ENCODE assay signal across 9 cellular contexts in genomic region chr1:19644761-19645543, GRCh38. TPM values are rescaled to one million over a fixed set of nuclear protein-coding genes. Genes with fewer than 3 reads are reported as not detected.
DNase-seq lines count a peak whose midpoint lies in the region; ATAC-seq, FAIRE-seq and TF ChIP-seq lines count a peak whose summit lies in the region.
"Had no signal": no experiment of that assay in that cellular context is flagged by ENCODE, and none has a peak within 500 bp of the region (broad histone marks: within the 10 kb centered on the region; RNA-seq: fewer than 3 reads in every experiment).

No MANE protein-coding gene starts in this region.

- no peak for FAIRE-seq in kidney (lab: Jason Lieb, UNC)
- FAIRE-seq: A204.1 had no signal

- no peak for ATAC-seq in HG03097 (IDR thresholded peaks at IDR 0.05; ENCODE audit: low FRiP score, unreplicated experiment)

- H3K4me3 ChIP-seq in SJSA1, result peak overlapping the region; percentile 46
- H3K4me3 ChIP-seq in kidney (ENCODE audit: low read length in 2 of 2), result peak overlapping the region; percentile 34 to 67

- TF ChIP-seq CTCF in brain (conservative IDR thresholded peaks at IDR 0.05) (no peak), kidney (IDR thresholded peaks at IDR 0.05; ENCODE audit: borderline replicate concordance, extremely low read depth, insufficient read depth) (no peak)

- peaks cover 18% of the 10 kb centered on the region for H3K4me1 ChIP-seq in SJSA1 (replicated peaks)
- H3K4me1 ChIP-seq in kidney (ENCODE audit: control insufficient read depth in 1 of 2, insufficient read depth in 1 of 2, low read depth in 1 of 2, low read length in 2 of 2), result peaks cover 11 to 20% of the 10 kb centered on the region in 2 donors

- peak overlapping the region; percentile 63 to 95 (median 88) for H3K27ac Mint-ChIP-seq in brain

- peaks cover 49% of the 10 kb centered on the region for H3K27me3 Mint-ChIP-seq in brain

- H3K9me3 Mint-ChIP-seq in brain, result peaks cover 0 to 3% (median 0%) of the 10 kb centered on the region in 5 experiments

- DNase-seq in DMS153 treated with DMSO at 0.1 percent for 48 hours (lab: John Stamatoyannopoulos, UW; ENCODE audit: unreplicated experiment), result peak; percentile 8
- no peak for DNase-seq in DMS153 (lab: John Stamatoyannopoulos, UW)
- no peak for DNase-seq in SJSA1 (ENCODE audit: low read depth in 1 of 2, low spot score in 2 of 2)
- DNase-seq in kidney, result peak; percentile 83
- DNase-seq in stimulated activated CD4-positive, alpha-beta T cell treated with anti-CD3 and anti-CD28 coated beads, Interleukin-4, amount 100 ng/mL, for 1 hour, result peak; percentile 53
- DNase-seq in NCI-H524 treated with DMSO at 0.1 percent for 48 hours (lab: John Stamatoyannopoulos, UW), result no peak

- intact Hi-C loops in kidney (cut with DNase I), result loop anchor here (10.0 kb wide), 1 partner anchor 160 kb away; the partner anchor contains the start of gene CAPZB

- H3K4me1 Mint-ChIP-seq in brain, result peaks cover 20% of the 10 kb centered on the region

- no peaks in the 10 kb centered on the region for H3K9me3 ChIP-seq in SJSA1 (replicated peaks)
- no peaks in the 10 kb centered on the region for H3K9me3 ChIP-seq in kidney (ENCODE audit: control insufficient read depth in 1 of 2, low read length in 2 of 2)

- peak overlapping the region; percentile 91 to 98 (median 96) for H3K4me3 Mint-ChIP-seq in brain

- H3K36me3 Mint-ChIP-seq in brain, result no peaks in the 10 kb centered on the region

- H3K36me3 ChIP-seq in SJSA1 (no peaks in the 10 kb centered on the region), kidney (ENCODE audit: control insufficient read depth in 1 of 2, insufficient read depth in 2 of 2, low read length in 2 of 2) (no peaks in the 10 kb centered on the region)

- peak overlapping the region; percentile 8 to 84 for H3K9ac ChIP-seq in kidney (ENCODE audit: low read length in 2 of 2)

- no peak overlapping the region for H3K27ac ChIP-seq in SJSA1
- peak overlapping the region; percentile 9 to 32 for H3K27ac ChIP-seq in kidney (ENCODE audit: low read depth in 2 of 2, low read length in 2 of 2)

- peaks cover 19% of the 10 kb centered on the region for H3K27me3 ChIP-seq in SJSA1 (replicated peaks)

RNA-seq across cellular contexts. Expression of gene NBL1, which starts 0.8 kb away (rescaled TPM):
- 3.7 and 9.1 TPM in 2 replicates for total RNA-seq in SJSA1 (2014; rRNA removed; shearing (Covaris generic))
- 206 TPM for polyA plus RNA-seq in brain (ENCODE audit: insufficient read depth, low read depth, low replicate concordance)
- 141 TPM for total RNA-seq in kidney
- 47.4 TPM for polyA plus RNA-seq in kidney (ENCODE audit: insufficient read depth, low read depth, low replicate concordance)

RNA-seq across cellular contexts. Expression of gene HTR6, which starts 19.7 kb away (rescaled TPM):
- not detected in 2 replicates for total RNA-seq in SJSA1 (2014; rRNA removed; shearing (Covaris generic))
- 0.48 TPM for polyA plus RNA-seq in brain (ENCODE audit: insufficient read depth, low read depth, low replicate concordance)
- total RNA-seq in kidney, result not detected
- polyA plus RNA-seq in kidney (ENCODE audit: insufficient read depth, low read depth, low replicate concordance), result not detected

Comparison
In these comparisons a context has a peak if more than half of its experiments do, and no peak if none do; other contexts are left out.
1. DNase-seq: peak in DMS153 treated with DMSO at 0.1 percent for 48 hours (single experiment), kidney (single experiment) and stimulated activated CD4-positive, alpha-beta T cell treated with anti-CD3 and anti-CD28 coated beads, Interleukin-4, amount 100 ng/mL, for 1 hour (single experiment); none in DMS153 (single experiment), SJSA1 (0 of 2) and NCI-H524 treated with DMSO at 0.1 percent for 48 hours (single experiment).
2. RNA of gene NBL1, which starts 0.8 kb away (total RNA-seq): 141 TPM in kidney (single experiment); 3.7 to 9.1 TPM in SJSA1; every median in the first group is over 10 times any median in the second.